Comparison of ENCODE assay signal across 8 cellular contexts in the genomic region with DNA sequence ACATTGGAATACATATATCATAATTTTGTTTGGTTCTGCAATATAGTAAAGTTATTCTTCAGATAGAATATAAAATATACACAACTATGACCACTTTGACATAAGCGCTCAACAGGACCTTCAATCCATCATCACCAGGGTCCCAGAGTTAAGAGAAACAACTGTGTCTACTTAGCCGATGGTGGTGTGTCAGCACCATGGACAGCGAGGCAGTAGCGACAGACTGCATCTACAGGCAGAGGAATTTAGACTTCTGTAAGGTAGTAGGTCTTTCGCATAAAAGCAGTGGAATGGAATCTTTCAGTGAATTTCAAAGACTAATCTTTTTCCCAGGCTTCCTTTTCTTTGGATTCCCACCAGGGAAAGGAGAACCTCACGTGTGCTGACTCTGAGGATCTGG. TPM values are rescaled to one million over a fixed set of nuclear protein-coding genes. Genes with fewer than 3 reads are reported as not detected.
DNase-seq lines count a peak whose midpoint lies in the region; ATAC-seq and TF ChIP-seq lines count a peak whose summit lies in the region.

No MANE protein-coding gene starts in this region.

- no peaks in the 10 kb centered on the region for H3K9me3 Mint-ChIP-seq in neural progenitor cell
- H3K9me3 Mint-ChIP-seq in activated T-helper 17 cell treated with anti-CD3 and anti-CD28 coated beads, Interleukin-2, amount 50 U/mL, for 72 hours: no peaks in the 10 kb centered on the region

- H3K4me3 ChIP-seq in choroid plexus epithelial cell (ENCODE audit: low read depth, low read length): no peak overlapping the region
- no peak overlapping the region for H3K4me3 ChIP-seq in neural progenitor cell

- no peak overlapping the region for H3K4me3 Mint-ChIP-seq in neural progenitor cell
- no peak overlapping the region for H3K4me3 Mint-ChIP-seq in activated T-helper 17 cell treated with anti-CD3 and anti-CD28 coated beads, Interleukin-2, amount 50 U/mL, for 72 hours

- H2AFZ ChIP-seq in neural progenitor cell (replicated peaks): no peak overlapping the region

- ATAC-seq in activated T-helper 17 cell treated with anti-CD3 and anti-CD28 coated beads, Interleukin-2, amount 50 U/mL, for 72 hours (replicated peaks): no peak
- ATAC-seq in GM21515 (IDR thresholded peaks at IDR 0.05; ENCODE audit: unreplicated experiment): no peak
- ATAC-seq in GM21390 (IDR thresholded peaks at IDR 0.05; ENCODE audit: unreplicated experiment): no peak

- H3F3A ChIP-seq in neural progenitor cell (ENCODE audit: low read depth): no peaks in the 10 kb centered on the region

- H3K27me3 ChIP-seq in neural progenitor cell: no peaks in the 10 kb centered on the region

- no peaks in the 10 kb centered on the region for H3K4me1 Mint-ChIP-seq in neural progenitor cell
- no peaks in the 10 kb centered on the region for H3K4me1 Mint-ChIP-seq in activated T-helper 17 cell treated with anti-CD3 and anti-CD28 coated beads, Interleukin-2, amount 50 U/mL, for 72 hours

- H3K4me2 ChIP-seq in neural progenitor cell: no peak overlapping the region

- H3K27ac Mint-ChIP-seq in neural progenitor cell: no peak overlapping the region
- H3K27ac Mint-ChIP-seq in activated T-helper 17 cell treated with anti-CD3 and anti-CD28 coated beads, Interleukin-2, amount 50 U/mL, for 72 hours: no peak overlapping the region

- H3K36me3 Mint-ChIP-seq in neural progenitor cell: no peaks in the 10 kb centered on the region
- no peaks in the 10 kb centered on the region for H3K36me3 Mint-ChIP-seq in activated T-helper 17 cell treated with anti-CD3 and anti-CD28 coated beads, Interleukin-2, amount 50 U/mL, for 72 hours (ENCODE audit: low read depth)

- H3K9ac ChIP-seq in neural progenitor cell: no peak overlapping the region

- TF ChIP-seq CTCF in choroid plexus epithelial cell (conservative IDR thresholded peaks at IDR 0.05; ENCODE audit: low read depth, low read length) (no peak), neural progenitor cell (IDR thresholded peaks at IDR 0.05) (no peak)

- H3K27me3 Mint-ChIP-seq in neural progenitor cell (ENCODE audit: insufficient read depth, low read depth): peaks cover 2% of the 10 kb centered on the region
- H3K27me3 Mint-ChIP-seq in activated T-helper 17 cell treated with anti-CD3 and anti-CD28 coated beads, Interleukin-2, amount 50 U/mL, for 72 hours: peaks cover 22% of the 10 kb centered on the region

- no peaks in the 10 kb centered on the region for H3K36me3 ChIP-seq in neural progenitor cell

- no peaks in the 10 kb centered on the region for H3K4me1 ChIP-seq in neural progenitor cell

- DNase-seq in GM04504 (ENCODE audit: low read depth) (peak; percentile 10), RKO (ENCODE audit: low spot score) (peak; percentile 57), choroid plexus epithelial cell (ENCODE audit: low read depth) (peak; percentile 65), neural progenitor cell (ENCODE audit: low spot score) (peak; percentile 84), SHP77 (lab: John Stamatoyannopoulos, UW) (no peak)

- H4K20me1 ChIP-seq in neural progenitor cell (ENCODE audit: low read depth): no peaks in the 10 kb centered on the region

- H3K9me3 ChIP-seq in neural progenitor cell (ENCODE audit: low read depth): no peaks in the 10 kb centered on the region

- no peak overlapping the region for H3K27ac ChIP-seq in neural progenitor cell

- no peaks in the 10 kb centered on the region for H3K79me2 ChIP-seq in neural progenitor cell (ENCODE audit: low read depth)

RNA-seq across cellular contexts. Expression of gene LRPPRC, which starts 20.5 kb away (rescaled TPM):
- total RNA-seq in neural progenitor cell (ENCODE audit: low replicate concordance): 121 and 214 TPM in 2 replicates
- total RNA-seq in activated T-helper 17 cell treated with anti-CD3 and anti-CD28 coated beads, Interleukin-2, amount 50 U/mL, for 72 hours: 100 to 1,000 TPM; 109 to 172 TPM

Comparison
In these comparisons a context has a peak if more than half of its experiments do, and no peak if none do; other contexts are left out.
1. DNase-seq: peak in GM04504 (single experiment), RKO (single experiment), choroid plexus epithelial cell (single experiment) and neural progenitor cell (single experiment); none in SHP77 (0 of 2).